Comparison of ENCODE assay signal across 31 cellular contexts in the genomic region with DNA sequence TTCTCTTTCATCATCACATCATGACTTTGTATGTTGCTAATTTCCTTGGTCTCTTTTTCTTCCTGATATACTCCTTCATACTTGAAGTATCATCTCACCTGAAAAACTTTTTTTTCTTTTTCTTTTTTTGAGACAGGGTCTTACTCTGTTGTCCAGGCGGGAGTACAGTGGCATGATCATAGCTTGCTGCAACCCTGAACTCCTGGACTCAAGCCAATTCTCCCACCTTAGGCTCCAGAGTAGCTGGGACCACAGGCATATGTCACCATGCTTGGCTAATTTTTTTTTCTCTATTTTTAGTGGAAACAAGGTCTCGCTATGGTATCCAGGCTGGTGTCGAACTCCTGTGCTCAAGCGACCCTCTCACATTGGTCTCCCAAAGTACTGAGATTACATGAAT.
"Had no signal": no experiment of that assay in that cellular context is flagged by ENCODE, and none has a peak within 500 bp of the region (broad histone marks: within the 10 kb centered on the region; RNA-seq: fewer than 3 reads in every experiment).

No MANE protein-coding gene starts in this region.

- H2AFZ ChIP-seq: neural progenitor cell, parathyroid adenoma had no signal

- H3K27ac Mint-ChIP-seq: nephron; neural progenitor cell; progenitor cell of endocrine pancreas; stimulated activated memory B cell treated with anti-CD40 and anti-IgM and Interleukin-4, amounts not matched to agents 10 μg/mL and 1 μg/mL and 100 μg/mL, for 72 hours; type B pancreatic cell had no signal

- H3K4me1 Mint-ChIP-seq: nephron; neural progenitor cell; stimulated activated memory B cell treated with anti-CD40 and anti-IgM and Interleukin-4, amounts not matched to agents 10 μg/mL and 1 μg/mL and 100 μg/mL, for 72 hours had no signal

- H3K27me3 Mint-ChIP-seq: naive thymus-derived CD8-positive, alpha-beta T cell; progenitor cell of endocrine pancreas; stimulated activated memory B cell treated with anti-CD40 and anti-IgM and Interleukin-4, amounts not matched to agents 10 μg/mL and 1 μg/mL and 100 μg/mL, for 72 hours; stimulated activated naive CD8-positive, alpha-beta T cell treated with anti-CD3 and anti-CD28 coated beads, Interleukin-15, amount 100 ng/mL, for 72 hours; type B pancreatic cell had no signal

- H3K9me3 ChIP-seq: ovary, psoas muscle, spleen, suprapubic skin, testis, tibial artery, transverse colon, upper lobe of right lung, uterus had no signal

- H3K4me3 Mint-ChIP-seq: naive thymus-derived CD8-positive, alpha-beta T cell; nephron; neural progenitor cell; stimulated activated memory B cell treated with anti-CD40 and anti-IgM and Interleukin-4, amounts not matched to agents 10 μg/mL and 1 μg/mL and 100 μg/mL, for 72 hours; stimulated activated naive CD8-positive, alpha-beta T cell treated with anti-CD3 and anti-CD28 coated beads, Interleukin-15, amount 100 ng/mL, for 72 hours; type B pancreatic cell had no signal

- H3K27ac ChIP-seq: neural progenitor cell, ovary, parathyroid adenoma, psoas muscle, skin epidermis, spleen, suprapubic skin, testis, tibial artery, transverse colon, upper lobe of right lung, uterus had no signal

- H3K36me3 ChIP-seq: neural progenitor cell, ovary, uterus had no signal

- H3K4me1 ChIP-seq: neural progenitor cell, parathyroid adenoma, psoas muscle, spleen, suprapubic skin, testis, tibial artery, transverse colon, upper lobe of right lung, uterus had no signal

- DNase-seq: naive thymus-derived CD8-positive, alpha-beta T cell; occipital lobe; ovary; posterior cingulate gyrus; psoas muscle; right cardiac atrium; spleen; stimulated activated CD4-positive, alpha-beta T cell treated with anti-CD3 and anti-CD28 coated beads, Interleukin-12 subunit alpha, Interleukin-12 subunit beta, amount 100 ng/mL, for 4 hours; stimulated activated CD4-positive, alpha-beta T cell treated with anti-CD3 and anti-CD28 coated beads, Interleukin-1b, Interleukin-23, amount 100 ng/mL, for 48 hours; stimulated activated CD4-positive, alpha-beta T cell treated with anti-CD3 and anti-CD28 coated beads, Interleukin-4, amount 100 ng/mL, for 1 hour; stimulated activated CD4-positive, alpha-beta T cell treated with anti-CD3 and anti-CD28 coated beads, Interleukin-4, amount 100 ng/mL, for 4 hours; stimulated activated CD8-positive, alpha-beta memory T cell treated with anti-CD3 and anti-CD28 coated beads, Interleukin-4, amount 100 ng/mL, for 48 hours; stimulated activated naive CD4-positive, alpha-beta T cell; stimulated activated naive CD8-positive, alpha-beta T cell treated with anti-CD3 and anti-CD28 coated beads, Interleukin-15, amount 100 ng/mL, for 72 hours; stimulated activated naive CD8-positive, alpha-beta T cell treated with anti-CD3 and anti-CD28 coated beads, Interleukin-15, Interleukin-2, amounts not matched to agents 100 U/mL and 50 U/mL, for 24 hours; substantia nigra; testis; tibial artery; transverse colon; upper lobe of right lung; uterus had no signal

- H3K9me3 Mint-ChIP-seq: nephron; neural progenitor cell; stimulated activated memory B cell treated with anti-CD40 and anti-IgM and Interleukin-4, amounts not matched to agents 10 μg/mL and 1 μg/mL and 100 μg/mL, for 72 hours; stimulated activated naive CD8-positive, alpha-beta T cell treated with anti-CD3 and anti-CD28 coated beads, Interleukin-15, amount 100 ng/mL, for 72 hours; type B pancreatic cell had no signal

- H3K4me2 ChIP-seq: neural progenitor cell, smooth muscle cell had no signal

- ATAC-seq: naive thymus-derived CD8-positive, alpha-beta T cell; psoas muscle; right cardiac atrium; sciatic nerve; stimulated activated memory B cell treated with anti-CD40 and anti-IgM and Interleukin-4, amounts not matched to agents 10 μg/mL and 1 μg/mL and 100 μg/mL, for 72 hours; stimulated activated naive CD8-positive, alpha-beta T cell treated with anti-CD3 and anti-CD28 coated beads, Interleukin-15, amount 100 ng/mL, for 72 hours; stimulated activated naive CD8-positive, alpha-beta T cell treated with anti-CD3 and anti-CD28 coated beads, Interleukin-15, Interleukin-2, amounts not matched to agents 100 U/mL and 50 U/mL, for 24 hours; upper lobe of right lung had no signal

- H3K79me2 ChIP-seq: parathyroid adenoma had no signal

- H3K9ac ChIP-seq: neural progenitor cell, parathyroid adenoma had no signal

- H3K4me3 ChIP-seq: neural progenitor cell, ovary, psoas muscle, skin epidermis, smooth muscle cell, spleen, suprapubic skin, testis, tibial artery, transverse colon, upper lobe of right lung, uterus had no signal

- H3K27me3 ChIP-seq: neural progenitor cell, ovary, spleen, suprapubic skin, testis, tibial artery, transverse colon, upper lobe of right lung, uterus had no signal
